Comparison of ENCODE assay signal across 20 cellular contexts in the genomic region with DNA sequence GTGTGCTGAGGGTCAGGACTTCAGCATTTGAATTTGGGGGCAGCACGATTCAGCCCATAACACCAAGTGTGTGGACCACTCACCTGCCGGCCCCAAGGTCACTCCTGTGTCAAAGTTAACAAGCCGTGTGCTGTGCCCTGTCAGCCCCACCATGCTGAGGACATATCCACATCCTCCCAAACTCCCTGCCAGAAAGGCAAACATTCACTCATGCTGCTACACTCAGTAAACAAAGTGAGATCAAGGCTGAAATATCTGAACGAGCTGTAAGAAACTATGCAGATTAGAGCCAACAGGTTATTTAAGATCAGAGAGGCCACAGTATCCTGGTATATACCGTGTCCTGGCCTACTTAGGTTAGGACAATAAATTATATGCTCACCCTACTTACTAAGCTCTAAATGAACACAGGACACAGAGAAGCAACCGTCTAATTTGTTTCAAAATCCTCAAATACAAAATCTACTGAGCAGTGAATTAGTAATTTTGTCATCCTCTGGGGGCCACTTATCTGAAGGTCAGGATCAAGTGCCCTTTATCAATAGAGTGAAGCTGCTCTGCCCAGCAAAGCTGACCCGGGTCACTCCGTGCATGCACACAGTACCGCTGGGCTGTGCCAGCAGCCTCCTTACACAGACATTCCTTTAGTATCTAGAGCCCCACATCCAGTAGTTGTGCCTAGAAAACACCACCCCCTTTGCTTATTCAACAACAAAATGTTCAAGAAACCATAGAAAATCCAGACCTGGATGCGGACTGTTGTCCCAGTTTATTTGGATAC. TPM values are rescaled to one million over a fixed set of nuclear protein-coding genes. Genes with fewer than 3 reads are reported as not detected.
DNase-seq lines count a peak whose midpoint lies in the region; ATAC-seq, FAIRE-seq and TF ChIP-seq lines count a peak whose summit lies in the region.
"Had no signal": no experiment of that assay in that cellular context is flagged by ENCODE, and none has a peak within 500 bp of the region (broad histone marks: within the 10 kb centered on the region; RNA-seq: fewer than 3 reads in every experiment).

No MANE protein-coding gene starts in this region.

- TF ChIP-seq POLR2A in Peyer's patch (IDR thresholded peaks at IDR 0.05), result no peak

- no peaks in the 10 kb centered on the region for H3K9me3 ChIP-seq in right cardiac atrium (ENCODE audit: control insufficient read depth, low read length)
- H3K9me3 ChIP-seq in pancreas, result no peaks in the 10 kb centered on the region
- no peaks in the 10 kb centered on the region for H3K9me3 ChIP-seq in Peyer's patch
- H3K9me3 ChIP-seq: thoracic aorta had no signal

- peaks cover 3% of the 10 kb centered on the region for H3K4me1 ChIP-seq in right cardiac atrium (ENCODE audit: control insufficient read depth, insufficient read depth, low read length)
- peaks cover 0 to 8% (median 6%) of the 10 kb centered on the region in 3 donors for H3K4me1 ChIP-seq in pancreas
- H3K4me1 ChIP-seq in Peyer's patch, result no peaks in the 10 kb centered on the region
- H3K4me1 ChIP-seq: BLaER1 had no signal

- peak in 2 of 3 experiments; percentile 14 to 49 for DNase-seq in NCI-H1417 (lab: John Stamatoyannopoulos, UW)
- DNase-seq in NCI-H1417 treated with DMSO at 0.1 percent for 48 hours (lab: John Stamatoyannopoulos, UW), result no peak
- DNase-seq in NCI-H69 (lab: John Stamatoyannopoulos, UW), result peak; percentile 78
- no peak for DNase-seq in right cardiac atrium
- no peak for DNase-seq in pancreas
- DNase-seq in Peyer's patch, result no peak
- DNase-seq in GOT3 (lab: John Stamatoyannopoulos, UW), result no peak
- no peak for DNase-seq in glomerular visceral epithelial cell (ENCODE audit: extremely low spot score)
- DNase-seq: activated CD4-positive, alpha-beta T cell treated with anti-CD3 and anti-CD28 coated beads for 48 hours; activated naive CD4-positive, alpha-beta T cell treated with anti-CD3 and anti-CD28 coated beads, Interleukin-2, amount 50 U/mL, for 16 hours; activated T-cell treated with anti-CD3 and anti-CD28 coated beads for 4 hours; effector CD4-positive, alpha-beta T cell; Karpas-422; mammary epithelial cell; NCI-H1694; stimulated activated CD4-positive, alpha-beta T cell treated with anti-CD3 and anti-CD28 coated beads, Interleukin-2, amount 100 ng/mL, for 24 hours had no signal

- FAIRE-seq in pancreas (lab: Jason Lieb, UNC), result no peak

- ATAC-seq in right cardiac atrium (peak; percentile 12 to 38), pancreas (peak; percentile 73 to 91 (median 86))
- ATAC-seq: sciatic nerve had no signal

- TF ChIP-seq CTCF in pancreas (IDR thresholded peaks at IDR 0.05) (no peak), Peyer's patch (IDR thresholded peaks at IDR 0.05) (no peak)

- no peaks in the 10 kb centered on the region for H3K36me3 ChIP-seq in pancreas
- H3K36me3 ChIP-seq in Peyer's patch, result no peaks in the 10 kb centered on the region
- H3K36me3 ChIP-seq: thoracic aorta had no signal

- intact Hi-C loops in right cardiac atrium (cut with DNase I) (no loop called here), pancreas (cut with DNase I) (no loop called here)

- H3K27ac ChIP-seq in right cardiac atrium (ENCODE audit: low read length), result peak overlapping the region; percentile 28
- H3K27ac ChIP-seq in pancreas, result peak overlapping the region in 1 of 4 donors; percentile 16
- H3K27ac ChIP-seq in Peyer's patch, result no peak overlapping the region
- H3K27ac ChIP-seq: 22Rv1, BLaER1, thoracic aorta had no signal

- 55% methylated on average over 10 of the region's 10 CpGs for WGBS in right cardiac atrium
- WGBS in pancreas, 2 donors, result 29 to 39% methylated on average over 10 of the region's 10 CpGs

- no peak overlapping the region for H3K4me3 ChIP-seq in right cardiac atrium (ENCODE audit: low read length)
- H3K4me3 ChIP-seq in pancreas, result no peak overlapping the region
- no peak overlapping the region for H3K4me3 ChIP-seq in Peyer's patch
- H3K4me3 ChIP-seq: BLaER1, thoracic aorta had no signal

- H3K27me3 ChIP-seq in right cardiac atrium (ENCODE audit: control insufficient read depth, insufficient read depth) (no peaks in the 10 kb centered on the region), pancreas (no peaks in the 10 kb centered on the region), Peyer's patch (no peaks in the 10 kb centered on the region)
- H3K27me3 ChIP-seq: BLaER1 had no signal

RNA-seq across cellular contexts. Expression of a gene that starts 28.2 kb away (rescaled TPM):
- total RNA-seq in right cardiac atrium, result 100 to 1,000 TPM; 123 to 209 (median 152) TPM
- 114 TPM for polyA plus RNA-seq in right cardiac atrium
- total RNA-seq in pancreas, result 10 to 100 TPM; 11.2 to 22.6 (median 15.8) TPM
- 1 to 10 TPM; 5.3 to 9.2 TPM for polyA plus RNA-seq in pancreas
- 10 to 100 TPM; 11.6 to 70.1 (median 19.4) TPM for total RNA-seq in Peyer's patch

Comparison
In these comparisons a context has a peak if more than half of its experiments do, and no peak if none do; other contexts are left out.
1. DNase-seq: peak in NCI-H1417 (2 of 3) and NCI-H69 (single experiment); none in NCI-H1417 treated with DMSO at 0.1 percent for 48 hours (single experiment), right cardiac atrium (0 of 3), pancreas (0 of 6), Peyer's patch (0 of 3), GOT3 (single experiment) and glomerular visceral epithelial cell (single experiment).